23 cellular contexts compared by ENCODE assay signal in genomic region chr20:59205044-59205443, GRCh38. TPM values are rescaled to one million over a fixed set of nuclear protein-coding genes. Genes with fewer than 3 reads are reported as not detected.
"Had no signal": no experiment of that assay in that cellular context is flagged by ENCODE, and none has a peak within 500 bp of the region (broad histone marks: within the 10 kb centered on the region; RNA-seq: fewer than 3 reads in every experiment).

No MANE protein-coding gene starts in this region.

- DNase-seq: activated CD4-positive, alpha-beta memory T cell treated with anti-CD3 and anti-CD28 coated beads for 36 hours; activated CD4-positive, alpha-beta T cell treated with anti-CD3 and anti-CD28 coated beads for 1 hour; activated CD8-positive, alpha-beta memory T cell treated with anti-CD3 and anti-CD28 coated beads, Interleukin-2, amount 10 ng/mL, durations not matched to agents 7 days and 5 days; activated gamma-delta T cell treated with Interleukin-2 at 50 U/mL for 16 hours; activated T-cell treated with anti-CD3 and anti-CD28 coated beads, Interleukin-2, amount 50 U/mL, for 48 hours; aorta; dorsolateral prefrontal cortex; left ventricle myocardium inferior; mesenchymal stem cell; sigmoid colon; SK-N-SH; stimulated activated CD4-positive, alpha-beta T cell treated with anti-CD3 and anti-CD28 coated beads, Interleukin-1b, Interleukin-23, amount 100 ng/mL, for 48 hours; stomach; T-helper 1 cell; testis had no signal

- H3K27ac ChIP-seq: dorsolateral prefrontal cortex, sigmoid colon, stomach, testis, upper lobe of left lung, VCaP had no signal

- H3K27ac Mint-ChIP-seq: activated CD4-positive, alpha-beta memory T cell treated with anti-CD3 and anti-CD28 coated beads for 36 hours; activated CD8-positive, alpha-beta memory T cell treated with anti-CD3 and anti-CD28 coated beads, Interleukin-2, amount 10 ng/mL, durations not matched to agents 7 days and 5 days had no signal

- H3K27me3 ChIP-seq: dorsolateral prefrontal cortex, testis, upper lobe of left lung had no signal

- H3K27me3 Mint-ChIP-seq: activated CD4-positive, alpha-beta memory T cell treated with anti-CD3 and anti-CD28 coated beads for 36 hours; activated CD8-positive, alpha-beta memory T cell treated with anti-CD3 and anti-CD28 coated beads, Interleukin-2, amount 10 ng/mL, durations not matched to agents 7 days and 5 days had no signal

- H3K9me3 ChIP-seq: sigmoid colon, SK-N-SH, testis had no signal

- ATAC-seq: activated CD8-positive, alpha-beta memory T cell treated with anti-CD3 and anti-CD28 coated beads, Interleukin-2, amount 10 ng/mL, durations not matched to agents 7 days and 5 days; esophagus mucosa had no signal

- H3K4me3 Mint-ChIP-seq: activated CD4-positive, alpha-beta memory T cell treated with anti-CD3 and anti-CD28 coated beads for 36 hours; activated CD8-positive, alpha-beta memory T cell treated with anti-CD3 and anti-CD28 coated beads, Interleukin-2, amount 10 ng/mL, durations not matched to agents 7 days and 5 days; neural crest cell had no signal

RNA-seq across cellular contexts. Expression of gene ZNF831, which starts 41.4 kb away (rescaled TPM):
- total RNA-seq: bronchial epithelial cell, chondrocyte, neural crest cell, osteocyte had no signal
- polyA plus RNA-seq: keratinocyte, SK-N-SH had no signal
